ENCODE assay signal across 15 cellular contexts in genomic region chr1:175183586-175183985, GRCh38.
"Had no signal": no experiment of that assay in that cellular context is flagged by ENCODE, and none has a peak within 500 bp of the region (broad histone marks: within the 10 kb centered on the region; RNA-seq: fewer than 3 reads in every experiment).

No MANE protein-coding gene starts in this region.

- ATAC-seq: esophagus mucosa, left lobe of liver, SK-N-SH treated with all-trans-retinoic acid at 6 μM for 48 hours had no signal

- H3K9me3 Mint-ChIP-seq: activated CD4-positive, alpha-beta memory T cell treated with anti-CD3 and anti-CD28 coated beads for 36 hours; neural crest cell had no signal

- H3K4me3 Mint-ChIP-seq: activated CD4-positive, alpha-beta memory T cell treated with anti-CD3 and anti-CD28 coated beads for 36 hours; neural crest cell had no signal

- H3K9ac ChIP-seq: parathyroid adenoma had no signal

- DNase-seq: activated CD4-positive, alpha-beta memory T cell treated with anti-CD3 and anti-CD28 coated beads for 36 hours; activated CD4-positive, CD25-positive, alpha-beta regulatory T cell treated with anti-CD3 and anti-CD28 coated beads, Interleukin-2, amount 50 U/mL, for 72 hours; activated CD8-positive, alpha-beta memory T cell treated with anti-CD3 and anti-CD28 coated beads, Interleukin-2, amount 50 U/mL, for 4 hours; activated naive CD4-positive, alpha-beta T cell treated with Interleukin-2 at 50 U/mL for 16 hours; adrenal gland; caudate nucleus; dermis blood vessel endothelial cell; mesendoderm; stimulated activated CD4-positive, alpha-beta T cell treated with anti-CD3 and anti-CD28 coated beads, Interleukin-4, amount 100 ng/mL, for 24 hours; T-helper 2 cell had no signal

- H3K27me3 ChIP-seq: adrenal gland had no signal

- H3K4me3 ChIP-seq: adrenal gland had no signal

- H3K27me3 Mint-ChIP-seq: activated CD4-positive, alpha-beta memory T cell treated with anti-CD3 and anti-CD28 coated beads for 36 hours had no signal

- H2AFZ ChIP-seq: parathyroid adenoma had no signal

- H3K27ac ChIP-seq: adrenal gland, parathyroid adenoma had no signal

- H3K4me1 ChIP-seq: adrenal gland had no signal

- H3K36me3 ChIP-seq: adrenal gland had no signal

- H3K9me3 ChIP-seq: adrenal gland had no signal

- H3K4me1 Mint-ChIP-seq: neural crest cell had no signal

- H3K27ac Mint-ChIP-seq: activated CD4-positive, alpha-beta memory T cell treated with anti-CD3 and anti-CD28 coated beads for 36 hours had no signal
